Comparison of ENCODE assay signal across 1 cellular context in the genomic region with DNA sequence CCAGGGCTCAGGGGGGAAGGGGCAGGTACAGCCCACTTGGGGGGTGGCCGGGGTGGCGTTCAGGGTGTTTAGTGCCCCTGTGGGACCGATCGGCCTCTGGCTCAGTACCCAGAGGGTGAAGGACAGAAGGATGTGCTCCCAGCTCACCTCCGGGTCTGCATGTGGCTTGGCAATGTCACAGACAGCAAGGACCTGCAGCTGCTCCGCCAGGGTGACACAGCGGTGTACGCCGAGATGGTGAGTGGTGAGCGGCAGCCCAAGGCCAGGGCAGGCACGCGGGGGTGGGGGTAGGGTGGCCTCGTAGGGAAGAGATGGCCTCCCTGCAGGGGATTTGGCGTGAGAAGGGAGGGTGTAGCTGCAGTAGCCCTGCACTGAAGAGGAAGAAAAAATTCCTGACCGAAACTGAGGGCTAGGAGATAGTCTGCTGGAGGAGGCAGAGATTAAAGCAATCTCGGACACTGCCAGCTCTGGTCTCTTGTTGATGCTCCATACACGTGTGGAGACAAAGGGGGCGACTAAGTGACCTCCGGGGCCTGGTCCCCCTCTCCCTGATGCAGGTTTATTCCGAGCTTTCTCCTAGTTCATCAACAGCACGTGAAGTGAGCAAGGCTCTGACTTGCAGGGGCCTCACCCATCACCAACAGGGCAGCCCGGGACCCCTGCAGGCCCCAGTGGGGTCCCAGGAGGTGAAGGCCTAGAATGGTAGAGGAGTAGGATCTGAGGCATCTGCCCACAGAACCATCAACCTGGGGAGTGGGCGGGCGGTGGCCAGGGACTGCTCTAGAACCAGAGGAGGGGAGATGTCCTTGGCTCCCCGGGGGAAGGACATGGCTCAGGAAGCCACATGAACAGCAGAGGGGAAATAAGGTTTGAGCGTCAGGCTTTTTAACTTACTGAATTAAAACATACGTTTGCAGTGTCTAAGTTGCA.
A peak's percentile ranks its signal among the peaks of the same experiment; 100 is the strongest.
TF ChIP-seq lines count a peak whose summit lies in the region.

No MANE protein-coding gene starts in this region.

TF ChIP-seq in HepG2, 621 proteins besides CTCF, POLR2A, EP300 and RAD21:
- TF ChIP-seq SETDB1 (CRISPR knock-in tag; IDR thresholded peaks at IDR 0.05; ENCODE audit: borderline replicate concordance) (no peak), MATR3 (CRISPR knock-in tag; IDR thresholded peaks at IDR 0.05) (no peak), ATF7-NPFF (CRISPR knock-in tag; IDR thresholded peaks at IDR 0.05; ENCODE audit: low read depth) (no peak), YEATS4 (CRISPR knock-in tag; IDR thresholded peaks at IDR 0.05; ENCODE audit: borderline replicate concordance) (no peak), GABPB1 (CRISPR knock-in tag; IDR thresholded peaks at IDR 0.05) (peak; percentile 16; the same call in 1 of the 2 replicates), NONO (IDR thresholded peaks at IDR 0.05) (no peak), NONO (CRISPR knock-in tag; conservative IDR thresholded peaks at IDR 0.05) (0 out of 2 replicates have a peak, but pooled peaks have one; percentile 32), ZSCAN22 (CRISPR knock-in tag; IDR thresholded peaks at IDR 0.05) (peak; percentile 93), ZFP36L1 (CRISPR knock-in tag; IDR thresholded peaks at IDR 0.05) (no peak)
- TF ChIP-seq, protein P1, sequence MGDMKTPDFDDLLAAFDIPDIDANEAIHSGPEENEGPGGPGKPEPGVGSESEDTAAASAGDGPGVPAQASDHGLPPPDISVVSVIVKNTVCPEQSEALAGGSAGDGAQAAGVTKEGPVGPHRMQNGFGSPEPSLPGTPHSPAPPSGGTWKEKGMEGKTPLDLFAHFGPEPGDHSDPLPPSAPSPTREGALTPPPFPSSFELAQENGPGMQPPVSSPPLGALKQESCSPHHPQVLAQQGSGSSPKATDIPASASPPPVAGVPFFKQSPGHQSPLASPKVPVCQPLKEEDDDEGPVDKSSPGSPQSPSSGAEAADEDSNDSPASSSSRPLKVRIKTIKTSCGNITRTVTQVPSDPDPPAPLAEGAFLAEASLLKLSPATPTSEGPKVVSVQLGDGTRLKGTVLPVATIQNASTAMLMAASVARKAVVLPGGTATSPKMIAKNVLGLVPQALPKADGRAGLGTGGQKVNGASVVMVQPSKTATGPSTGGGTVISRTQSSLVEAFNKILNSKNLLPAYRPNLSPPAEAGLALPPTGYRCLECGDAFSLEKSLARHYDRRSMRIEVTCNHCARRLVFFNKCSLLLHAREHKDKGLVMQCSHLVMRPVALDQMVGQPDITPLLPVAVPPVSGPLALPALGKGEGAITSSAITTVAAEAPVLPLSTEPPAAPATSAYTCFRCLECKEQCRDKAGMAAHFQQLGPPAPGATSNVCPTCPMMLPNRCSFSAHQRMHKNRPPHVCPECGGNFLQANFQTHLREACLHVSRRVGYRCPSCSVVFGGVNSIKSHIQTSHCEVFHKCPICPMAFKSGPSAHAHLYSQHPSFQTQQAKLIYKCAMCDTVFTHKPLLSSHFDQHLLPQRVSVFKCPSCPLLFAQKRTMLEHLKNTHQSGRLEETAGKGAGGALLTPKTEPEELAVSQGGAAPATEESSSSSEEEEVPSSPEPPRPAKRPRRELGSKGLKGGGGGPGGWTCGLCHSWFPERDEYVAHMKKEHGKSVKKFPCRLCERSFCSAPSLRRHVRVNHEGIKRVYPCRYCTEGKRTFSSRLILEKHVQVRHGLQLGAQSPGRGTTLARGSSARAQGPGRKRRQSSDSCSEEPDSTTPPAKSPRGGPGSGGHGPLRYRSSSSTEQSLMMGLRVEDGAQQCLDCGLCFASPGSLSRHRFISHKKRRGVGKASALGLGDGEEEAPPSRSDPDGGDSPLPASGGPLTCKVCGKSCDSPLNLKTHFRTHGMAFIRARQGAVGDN (CRISPR knock-in tag; IDR thresholded peaks at IDR 0.05) = peak; percentile 43
- TF ChIP-seq, protein P2, sequence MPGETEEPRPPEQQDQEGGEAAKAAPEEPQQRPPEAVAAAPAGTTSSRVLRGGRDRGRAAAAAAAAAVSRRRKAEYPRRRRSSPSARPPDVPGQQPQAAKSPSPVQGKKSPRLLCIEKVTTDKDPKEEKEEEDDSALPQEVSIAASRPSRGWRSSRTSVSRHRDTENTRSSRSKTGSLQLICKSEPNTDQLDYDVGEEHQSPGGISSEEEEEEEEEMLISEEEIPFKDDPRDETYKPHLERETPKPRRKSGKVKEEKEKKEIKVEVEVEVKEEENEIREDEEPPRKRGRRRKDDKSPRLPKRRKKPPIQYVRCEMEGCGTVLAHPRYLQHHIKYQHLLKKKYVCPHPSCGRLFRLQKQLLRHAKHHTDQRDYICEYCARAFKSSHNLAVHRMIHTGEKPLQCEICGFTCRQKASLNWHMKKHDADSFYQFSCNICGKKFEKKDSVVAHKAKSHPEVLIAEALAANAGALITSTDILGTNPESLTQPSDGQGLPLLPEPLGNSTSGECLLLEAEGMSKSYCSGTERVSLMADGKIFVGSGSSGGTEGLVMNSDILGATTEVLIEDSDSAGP (CRISPR knock-in tag; IDR thresholded peaks at IDR 0.05; ENCODE audit: borderline replicate concordance) = peak; percentile 34; the same call in 1 of the 2 replicates
- TF ChIP-seq, protein P3, sequence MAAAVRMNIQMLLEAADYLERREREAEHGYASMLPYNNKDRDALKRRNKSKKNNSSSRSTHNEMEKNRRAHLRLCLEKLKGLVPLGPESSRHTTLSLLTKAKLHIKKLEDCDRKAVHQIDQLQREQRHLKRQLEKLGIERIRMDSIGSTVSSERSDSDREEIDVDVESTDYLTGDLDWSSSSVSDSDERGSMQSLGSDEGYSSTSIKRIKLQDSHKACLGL (CRISPR knock-in tag; IDR thresholded peaks at IDR 0.05) = 0 out of 2 replicates have a peak, but pooled peaks have one; percentile 37
- TF ChIP-seq, protein P4, sequence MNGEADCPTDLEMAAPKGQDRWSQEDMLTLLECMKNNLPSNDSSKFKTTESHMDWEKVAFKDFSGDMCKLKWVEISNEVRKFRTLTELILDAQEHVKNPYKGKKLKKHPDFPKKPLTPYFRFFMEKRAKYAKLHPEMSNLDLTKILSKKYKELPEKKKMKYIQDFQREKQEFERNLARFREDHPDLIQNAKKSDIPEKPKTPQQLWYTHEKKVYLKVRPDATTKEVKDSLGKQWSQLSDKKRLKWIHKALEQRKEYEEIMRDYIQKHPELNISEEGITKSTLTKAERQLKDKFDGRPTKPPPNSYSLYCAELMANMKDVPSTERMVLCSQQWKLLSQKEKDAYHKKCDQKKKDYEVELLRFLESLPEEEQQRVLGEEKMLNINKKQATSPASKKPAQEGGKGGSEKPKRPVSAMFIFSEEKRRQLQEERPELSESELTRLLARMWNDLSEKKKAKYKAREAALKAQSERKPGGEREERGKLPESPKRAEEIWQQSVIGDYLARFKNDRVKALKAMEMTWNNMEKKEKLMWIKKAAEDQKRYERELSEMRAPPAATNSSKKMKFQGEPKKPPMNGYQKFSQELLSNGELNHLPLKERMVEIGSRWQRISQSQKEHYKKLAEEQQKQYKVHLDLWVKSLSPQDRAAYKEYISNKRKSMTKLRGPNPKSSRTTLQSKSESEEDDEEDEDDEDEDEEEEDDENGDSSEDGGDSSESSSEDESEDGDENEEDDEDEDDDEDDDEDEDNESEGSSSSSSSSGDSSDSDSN (CRISPR knock-in tag; IDR thresholded peaks at IDR 0.05) = peak; percentile 86
- TF ChIP-seq, protein P5, sequence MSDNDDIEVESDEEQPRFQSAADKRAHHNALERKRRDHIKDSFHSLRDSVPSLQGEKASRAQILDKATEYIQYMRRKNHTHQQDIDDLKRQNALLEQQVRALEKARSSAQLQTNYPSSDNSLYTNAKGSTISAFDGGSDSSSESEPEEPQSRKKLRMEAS (IDR thresholded peaks at IDR 0.05) = peak; percentile 41; the same call in 1 of the 2 replicates
- TF ChIP-seq, protein P6, sequence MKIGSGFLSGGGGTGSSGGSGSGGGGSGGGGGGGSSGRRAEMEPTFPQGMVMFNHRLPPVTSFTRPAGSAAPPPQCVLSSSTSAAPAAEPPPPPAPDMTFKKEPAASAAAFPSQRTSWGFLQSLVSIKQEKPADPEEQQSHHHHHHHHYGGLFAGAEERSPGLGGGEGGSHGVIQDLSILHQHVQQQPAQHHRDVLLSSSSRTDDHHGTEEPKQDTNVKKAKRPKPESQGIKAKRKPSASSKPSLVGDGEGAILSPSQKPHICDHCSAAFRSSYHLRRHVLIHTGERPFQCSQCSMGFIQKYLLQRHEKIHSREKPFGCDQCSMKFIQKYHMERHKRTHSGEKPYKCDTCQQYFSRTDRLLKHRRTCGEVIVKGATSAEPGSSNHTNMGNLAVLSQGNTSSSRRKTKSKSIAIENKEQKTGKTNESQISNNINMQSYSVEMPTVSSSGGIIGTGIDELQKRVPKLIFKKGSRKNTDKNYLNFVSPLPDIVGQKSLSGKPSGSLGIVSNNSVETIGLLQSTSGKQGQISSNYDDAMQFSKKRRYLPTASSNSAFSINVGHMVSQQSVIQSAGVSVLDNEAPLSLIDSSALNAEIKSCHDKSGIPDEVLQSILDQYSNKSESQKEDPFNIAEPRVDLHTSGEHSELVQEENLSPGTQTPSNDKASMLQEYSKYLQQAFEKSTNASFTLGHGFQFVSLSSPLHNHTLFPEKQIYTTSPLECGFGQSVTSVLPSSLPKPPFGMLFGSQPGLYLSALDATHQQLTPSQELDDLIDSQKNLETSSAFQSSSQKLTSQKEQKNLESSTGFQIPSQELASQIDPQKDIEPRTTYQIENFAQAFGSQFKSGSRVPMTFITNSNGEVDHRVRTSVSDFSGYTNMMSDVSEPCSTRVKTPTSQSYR (CRISPR knock-in tag; IDR thresholded peaks at IDR 0.05; ENCODE audit: borderline replicate concordance) = peak; percentile 64; the same call in 1 of the 2 replicates
